In the genomic region with DNA sequence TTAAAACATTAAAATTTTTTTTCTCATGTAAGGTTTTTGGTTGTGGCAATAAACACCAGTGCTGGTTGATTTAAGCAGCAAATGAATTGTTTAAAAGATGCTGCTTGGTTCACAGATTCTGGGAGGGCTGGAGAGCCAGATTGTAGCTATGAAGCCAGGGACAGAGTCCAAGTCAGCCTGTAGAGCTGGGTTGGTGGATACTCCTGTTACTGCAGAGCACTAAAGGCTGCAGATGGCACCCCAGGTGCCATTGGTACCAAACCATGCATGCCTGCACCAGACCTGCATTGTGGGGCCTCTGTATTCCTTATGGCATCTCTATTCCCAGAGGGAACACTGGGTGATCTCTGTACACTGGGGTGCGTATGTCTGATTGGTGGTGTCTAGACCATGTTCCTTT, we compare ENCODE assay signal across 30 cellular contexts.
"Had no signal": no experiment of that assay in that cellular context is flagged by ENCODE, and none has a peak within 500 bp of the region (broad histone marks: within the 10 kb centered on the region; RNA-seq: fewer than 3 reads in every experiment).

No MANE protein-coding gene starts in this region.

- H3K27ac ChIP-seq: brain microvascular endothelial cell, colonic mucosa, neutrophil, skin epidermis, thyroid gland, VCaP had no signal

- H3K4me3 Mint-ChIP-seq: activated CD4-positive, alpha-beta memory T cell treated with anti-CD3 and anti-CD28 coated beads, Interleukin-2, amount 10 ng/mL, durations not matched to agents 7 days and 5 days; activated naive CD8-positive, alpha-beta T cell treated with anti-CD3 and anti-CD28 coated beads, Interleukin-2, amount 50 U/mL, for 24 hours; activated T-cell treated with anti-CD3 and anti-CD28 coated beads, Interleukin-2, amount 50 U/mL, for 24 hours; endodermal cell; immature natural killer cell; nephron progenitor cell; stimulated activated effector memory CD8-positive, alpha-beta T cell treated with anti-CD3 and anti-CD28 coated beads, Interleukin-12 subunit alpha, Interleukin-12 subunit beta, amount 100 ng/mL, for 72 hours; stimulated activated naive CD8-positive, alpha-beta T cell treated with anti-CD3 and anti-CD28 coated beads, Interleukin-15, amount 100 ng/mL, for 72 hours; T-helper 1 cell treated with Interleukin-12 subunit alpha and Interleukin-12 subunit beta and Interleukin-4 antibody, amounts not matched to agents 30 μg/mL and 1 μg/mL, for 36 hours had no signal

- ATAC-seq: activated CD4-positive, CD25-positive, alpha-beta regulatory T cell treated with anti-CD3 and anti-CD28 coated beads, Interleukin-2, amount 50 U/mL, for 24 hours; activated naive CD8-positive, alpha-beta T cell treated with anti-CD3 and anti-CD28 coated beads, Interleukin-2, amount 50 U/mL, for 24 hours; esophagus mucosa; left colon; sciatic nerve; stimulated activated naive CD8-positive, alpha-beta T cell treated with anti-CD3 and anti-CD28 coated beads, Interleukin-15, amount 100 ng/mL, for 72 hours had no signal

- H3K27ac Mint-ChIP-seq: activated CD4-positive, alpha-beta memory T cell treated with anti-CD3 and anti-CD28 coated beads, Interleukin-2, amount 10 ng/mL, durations not matched to agents 7 days and 5 days; activated naive CD8-positive, alpha-beta T cell treated with anti-CD3 and anti-CD28 coated beads, Interleukin-2, amount 50 U/mL, for 24 hours; activated T-cell treated with anti-CD3 and anti-CD28 coated beads, Interleukin-2, amount 50 U/mL, for 24 hours; endodermal cell; immature natural killer cell; nephron progenitor cell; stimulated activated effector memory CD8-positive, alpha-beta T cell treated with anti-CD3 and anti-CD28 coated beads, Interleukin-12 subunit alpha, Interleukin-12 subunit beta, amount 100 ng/mL, for 72 hours; stimulated activated naive CD8-positive, alpha-beta T cell treated with anti-CD3 and anti-CD28 coated beads, Interleukin-15, amount 100 ng/mL, for 72 hours; T-helper 1 cell treated with Interleukin-12 subunit alpha and Interleukin-12 subunit beta and Interleukin-4 antibody, amounts not matched to agents 30 μg/mL and 1 μg/mL, for 36 hours had no signal

- H3K36me3 Mint-ChIP-seq: stimulated activated effector memory CD8-positive, alpha-beta T cell treated with anti-CD3 and anti-CD28 coated beads, Interleukin-12 subunit alpha, Interleukin-12 subunit beta, amount 100 ng/mL, for 72 hours had no signal

- H3K4me3 ChIP-seq: colonic mucosa, skin epidermis, thyroid gland had no signal

- H3K4me1 Mint-ChIP-seq: activated CD4-positive, alpha-beta memory T cell treated with anti-CD3 and anti-CD28 coated beads, Interleukin-2, amount 10 ng/mL, durations not matched to agents 7 days and 5 days; immature natural killer cell; stimulated activated effector memory CD8-positive, alpha-beta T cell treated with anti-CD3 and anti-CD28 coated beads, Interleukin-12 subunit alpha, Interleukin-12 subunit beta, amount 100 ng/mL, for 72 hours; stimulated activated naive CD8-positive, alpha-beta T cell treated with anti-CD3 and anti-CD28 coated beads, Interleukin-15, amount 100 ng/mL, for 72 hours had no signal

- DNase-seq: activated CD4-positive, alpha-beta memory T cell treated with anti-CD3 and anti-CD28 coated beads, Interleukin-2, amount 10 ng/mL, durations not matched to agents 7 days and 5 days; activated CD4-positive, alpha-beta T cell treated with anti-CD3 and anti-CD28 coated beads for 48 hours; activated CD8-positive, alpha-beta memory T cell treated with anti-CD3 and anti-CD28 coated beads, Interleukin-2, amount 50 U/mL, for 48 hours; activated gamma-delta T cell; activated naive CD4-positive, alpha-beta T cell treated with anti-CD3 and anti-CD28 coated beads, Interleukin-2, amount 50 U/mL, for 16 hours; activated naive CD8-positive, alpha-beta T cell treated with anti-CD3 and anti-CD28 coated beads, Interleukin-2, amount 50 U/mL, for 24 hours; activated T-cell treated with anti-CD3 and anti-CD28 coated beads, Interleukin-2, amount 50 U/mL, for 24 hours; brain microvascular endothelial cell; colonic mucosa; endodermal cell; foreskin fibroblast; head of caudate nucleus; immature natural killer cell; kidney; left colon; mammary epithelial cell; nephron progenitor cell; stimulated activated CD4-positive, alpha-beta T cell treated with anti-CD3 and anti-CD28 coated beads, Interleukin-4, amount 100 ng/mL, for 24 hours; stimulated activated naive CD8-positive, alpha-beta T cell treated with anti-CD3 and anti-CD28 coated beads, Interleukin-15, amount 100 ng/mL, for 72 hours; SW 1271; T-helper 9 cell; thyroid gland had no signal
